In genomic region chr14:93186961-93187360, GRCh38 we compare ENCODE assay signal across 16 cellular contexts.
"Had no signal": no experiment of that assay in that cellular context is flagged by ENCODE, and none has a peak within 500 bp of the region (broad histone marks: within the 10 kb centered on the region; RNA-seq: fewer than 3 reads in every experiment).

No MANE protein-coding gene starts in this region.

- H3K36me3 ChIP-seq: transverse colon had no signal

- FAIRE-seq: small intestine had no signal

- H3K4me3 ChIP-seq: mucosa of descending colon, transverse colon had no signal

- H3K9me3 ChIP-seq: esophagus muscularis mucosa, heart left ventricle, mucosa of descending colon, transverse colon had no signal

- H3K27me3 ChIP-seq: esophagus muscularis mucosa, heart left ventricle, transverse colon had no signal

- H3K27me3 Mint-ChIP-seq: activated CD4-positive, alpha-beta memory T cell treated with anti-CD3 and anti-CD28 coated beads for 36 hours; natural killer cell treated with Interleukin-12 subunit alpha and Interleukin-12 subunit beta and Interleukin-15 and Interleukin-18, amount 100 ng/mL, for 72 hours; progenitor cell of endocrine pancreas had no signal

- H3K9me3 Mint-ChIP-seq: activated CD4-positive, alpha-beta memory T cell treated with anti-CD3 and anti-CD28 coated beads for 36 hours; activated naive CD4-positive, alpha-beta T cell treated with anti-CD3 and anti-CD28 coated beads, Interleukin-2, amount 50 U/mL, for 72 hours; activated T-helper 2 cell treated with anti-CD3 and anti-CD28 coated beads, Interferon-gamma antibody, Interleukin-2, Interleukin-4, amounts not matched to agents 10 μg/mL and 5 μg/mL and 100 μg/mL, durations not matched to agents 14 hours and 24 hours and 36 hours; endodermal cell; natural killer cell treated with Interleukin-12 subunit alpha and Interleukin-12 subunit beta and Interleukin-15 and Interleukin-18, amount 100 ng/mL, for 72 hours had no signal

- H3K27ac Mint-ChIP-seq: progenitor cell of endocrine pancreas had no signal

- DNase-seq: activated CD4-positive, alpha-beta memory T cell treated with anti-CD3 and anti-CD28 coated beads for 36 hours; activated CD4-positive, CD25-positive, alpha-beta regulatory T cell treated with anti-CD3 and anti-CD28 coated beads, Interleukin-2, amount 50 U/mL, for 72 hours; dermis blood vessel endothelial cell; endodermal cell; heart left ventricle; mammary epithelial cell; mucosa of descending colon; occipital lobe; right cardiac atrium; small intestine; transverse colon had no signal

- ATAC-seq: activated naive CD4-positive, alpha-beta T cell treated with anti-CD3 and anti-CD28 coated beads, Interleukin-2, amount 50 U/mL, for 72 hours; heart left ventricle; mucosa of descending colon; natural killer cell treated with Interleukin-12 subunit alpha and Interleukin-12 subunit beta and Interleukin-15 and Interleukin-18, amount 100 ng/mL, for 72 hours; right cardiac atrium had no signal
